20 cellular contexts compared by ENCODE assay signal in genomic region chr5:124620743-124621142, GRCh38.
A peak's percentile ranks its signal among the peaks of the same experiment; 100 is the strongest.
DNase-seq lines count a peak whose midpoint lies in the region; ATAC-seq, FAIRE-seq and TF ChIP-seq lines count a peak whose summit lies in the region.
"Had no signal": no experiment of that assay in that cellular context is flagged by ENCODE, and none has a peak within 500 bp of the region (broad histone marks: within the 10 kb centered on the region; RNA-seq: fewer than 3 reads in every experiment).

No MANE protein-coding gene starts in this region.

- POLR2A ChIA-PET in CD4-positive, alpha-beta T cell (lab: Charles Lee): no interaction called here

- DNase-seq in SK-MEL-5 (ENCODE audit: low read depth, low spot score) (peak; percentile 32), caudate nucleus (lab: John Stamatoyannopoulos, UW) (no peak), medulla oblongata (ENCODE audit: extremely low spot score) (peak; percentile 55), endodermal cell (no peak), GM12891 (ENCODE audit: insufficient read length, low spot score) (no peak)
- no peak for DNase-seq in CD4-positive, alpha-beta T cell
- DNase-seq: ACHN; BE2C; C1 segment of cervical spinal cord; Caco-2; CD4-positive, CD25-positive, alpha-beta regulatory T cell; KBM-7 had no signal

- intact Hi-C loops in CD4-positive, alpha-beta T cell (cut with DNase I, micrococcal nuclease): no loop called here

- H3K27ac Mint-ChIP-seq in endodermal cell: no peak overlapping the region
- H3K27ac Mint-ChIP-seq in CD4-positive, alpha-beta T cell: no peak overlapping the region
- H3K27ac Mint-ChIP-seq: CD4-positive, CD25-positive, alpha-beta regulatory T cell had no signal

- CTCF ChIA-PET in CD4-positive, alpha-beta T cell (lab: Charles Lee): no interaction called here

- in situ Hi-C loops in SK-MEL-5 (cut with HindIII; ENCODE audit: low pct_unique_long_range_greater_than_20kb, low sequenced_read_pairs): no loop called here

- H3K27ac ChIP-seq in caudate nucleus (ENCODE audit: low read depth, low read length): peak overlapping the region; percentile 86
- H3K27ac ChIP-seq in temporal lobe (ENCODE audit: low read depth, low read length): peak overlapping the region; percentile 80
- H3K27ac ChIP-seq in endodermal cell (ENCODE audit: low read depth, low read length): no peak overlapping the region
- no peak overlapping the region for H3K27ac ChIP-seq in CD4-positive, alpha-beta T cell (ENCODE audit: low read depth, low read length)
- H3K27ac ChIP-seq: HL-60 had no signal

- TF ChIP-seq CTCF in endodermal cell (conservative IDR thresholded peaks at IDR 0.05): no peak
- TF ChIP-seq CTCF in CD4-positive, alpha-beta T cell (IDR thresholded peaks at IDR 0.05): no peak

- peaks cover 27% of the 10 kb centered on the region for H3K4me1 Mint-ChIP-seq in endodermal cell
- no peaks in the 10 kb centered on the region for H3K4me1 Mint-ChIP-seq in CD4-positive, alpha-beta T cell (ENCODE audit: low read depth)
- H3K4me1 Mint-ChIP-seq: CD4-positive, CD25-positive, alpha-beta regulatory T cell had no signal

- H3K9ac ChIP-seq in endodermal cell (ENCODE audit: extremely low read depth, low read length, poor library complexity, severe bottlenecking): no peak overlapping the region

- FAIRE-seq in GM12891 (lab: Jason Lieb, UNC): no peak
- FAIRE-seq: A204.1, D721Med, G401.6, GM19239 had no signal

- no peak for TF ChIP-seq POLR2A in GM12891 (IDR thresholded peaks at IDR 0.05; ENCODE audit: low read depth, low read length)

- H3K27me3 Mint-ChIP-seq in endodermal cell (ENCODE audit: insufficient read depth): no peaks in the 10 kb centered on the region
- H3K27me3 Mint-ChIP-seq in CD4-positive, alpha-beta T cell: peaks cover 30% of the 10 kb centered on the region

- WGBS in endodermal cell (ENCODE audit: insufficient coverage in 1 of 2, insufficient read length in 1 of 2), 2 experiments: 94 to 97% methylated on average over 2 of the region's 2 CpGs

- H3K4me1 ChIP-seq in endodermal cell (ENCODE audit: control insufficient read depth, insufficient read depth, low read length): no peaks in the 10 kb centered on the region
- H3K4me1 ChIP-seq: BE2C, Caco-2 had no signal

- no peaks in the 10 kb centered on the region for H3K36me3 ChIP-seq in endodermal cell (ENCODE audit: control insufficient read depth, insufficient read depth, low read length)
- H3K36me3 ChIP-seq: BE2C, HAP-1 had no signal

- H3K4me3 ChIP-seq in endodermal cell (ENCODE audit: low read length): no peak overlapping the region
- H3K4me3 ChIP-seq: HAP-1 had no signal

- no peak overlapping the region for H3K4me3 Mint-ChIP-seq in endodermal cell
- H3K4me3 Mint-ChIP-seq in CD4-positive, alpha-beta T cell: no peak overlapping the region
- H3K4me3 Mint-ChIP-seq: CD4-positive, CD25-positive, alpha-beta regulatory T cell had no signal

- no peaks in the 10 kb centered on the region for H3K9me3 Mint-ChIP-seq in endodermal cell
- H3K9me3 Mint-ChIP-seq in CD4-positive, alpha-beta T cell: no peaks in the 10 kb centered on the region

- H3K9me3 ChIP-seq in endodermal cell (ENCODE audit: control insufficient read depth, low read length): no peaks in the 10 kb centered on the region
- no peaks in the 10 kb centered on the region for H3K9me3 ChIP-seq in CD4-positive, alpha-beta T cell (ENCODE audit: control insufficient read depth, low read length)
- H3K9me3 ChIP-seq: BE2C, Caco-2, HAP-1 had no signal

- ATAC-seq in GM18907 (IDR thresholded peaks at IDR 0.05; ENCODE audit: unreplicated experiment): no peak
- ATAC-seq in CD4-positive, alpha-beta T cell (ENCODE audit: poor library complexity): no peak

- H3K36me3 Mint-ChIP-seq in endodermal cell (ENCODE audit: low read depth): no peaks in the 10 kb centered on the region
- H3K36me3 Mint-ChIP-seq in CD4-positive, alpha-beta T cell (ENCODE audit: low read depth): no peaks in the 10 kb centered on the region
- H3K36me3 Mint-ChIP-seq: CD4-positive, CD25-positive, alpha-beta regulatory T cell had no signal

- H3K27me3 ChIP-seq in endodermal cell (ENCODE audit: control insufficient read depth, insufficient read depth, low read length, poor library complexity, severe bottlenecking): no peaks in the 10 kb centered on the region
- no peaks in the 10 kb centered on the region for H3K27me3 ChIP-seq in CD4-positive, alpha-beta T cell (ENCODE audit: control insufficient read depth, insufficient read depth, low read length)
- H3K27me3 ChIP-seq: BE2C had no signal

TF ChIP-seq in GM12891, 5 proteins besides CTCF, POLR2A, EP300 and RAD21:
- TF ChIP-seq POLR2AphosphoS5 (IDR thresholded peaks at IDR 0.05; ENCODE audit: low read depth, low read length) (no peak), TAF1 (IDR thresholded peaks at IDR 0.05; ENCODE audit: low read depth, low read length) (no peak), POU2F2 (IDR thresholded peaks at IDR 0.05; ENCODE audit: low read depth, low read length) (no peak), PAX5 (IDR thresholded peaks at IDR 0.05; ENCODE audit: insufficient read depth, low read length, severe bottlenecking) (no peak), SPI1 (IDR thresholded peaks at IDR 0.05; ENCODE audit: low read depth, low read length) (no peak)
TF ChIP-seq in GM12891: peak in this region for 0.

Comparison
In these comparisons a context has a peak if more than half of its experiments do, and no peak if none do; other contexts are left out.
1. DNase-seq: peak in SK-MEL-5 (single experiment) and medulla oblongata (single experiment); none in caudate nucleus (0 of 61), endodermal cell (single experiment), CD4-positive, alpha-beta T cell (0 of 10) and GM12891 (single experiment).
2. H3K27ac ChIP-seq: peak in caudate nucleus (single experiment) and temporal lobe (single experiment); none in endodermal cell (single experiment) and CD4-positive, alpha-beta T cell (single experiment).